Comparison of ENCODE assay signal across 1 cellular context in genomic region chr15:72179950-72180581, GRCh38.
TF ChIP-seq lines count a peak whose summit lies in the region.

No MANE protein-coding gene starts in this region.

TF ChIP-seq in HepG2, 621 proteins besides CTCF, POLR2A, EP300 and RAD21 (continued from another document):
- TF ChIP-seq PATZ1 (CRISPR knock-in tag; IDR thresholded peaks at IDR 0.05) (0 out of 2 replicates have a peak, but pooled peaks have one; percentile 16), RFX3 (CRISPR knock-in tag; IDR thresholded peaks at IDR 0.05) (peak; percentile 33; the same call in 1 of the 2 replicates)
